ENCODE assay signal across 8 cellular contexts in genomic region chr1:28259935-28260802, GRCh38. TPM values are rescaled to one million over a fixed set of nuclear protein-coding genes. Genes with fewer than 3 reads are reported as not detected.
DNase-seq lines count a peak whose midpoint lies in the region; ATAC-seq, FAIRE-seq and TF ChIP-seq lines count a peak whose summit lies in the region.

No MANE protein-coding gene starts in this region.

- H3K4me1 Mint-ChIP-seq in central memory CD8-positive, alpha-beta T cell, result peaks cover 47% of the 10 kb centered on the region

- H3K36me3 ChIP-seq in keratinocyte (ENCODE audit: control insufficient read depth in 2 of 2, extremely low read depth in 1 of 2, insufficient read depth in 2 of 2, low read length in 2 of 2), result peaks cover 1 to 31% of the 10 kb centered on the region in 2 experiments

- peaks cover 33% of the 10 kb centered on the region for H4K20me1 ChIP-seq in keratinocyte (ENCODE audit: control insufficient read depth, extremely low read depth, insufficient read depth, low read length)

- no peak for FAIRE-seq in keratinocyte (lab: Jason Lieb, UNC)

- no peaks in the 10 kb centered on the region for H3K9me3 Mint-ChIP-seq in central memory CD8-positive, alpha-beta T cell

- H3K4me2 ChIP-seq in keratinocyte (ENCODE audit: control insufficient read depth, extremely low read depth, insufficient read depth, low read depth, low read length), result peak overlapping the region; percentile 96

- peak overlapping the region; percentile 68 for H3K4me3 Mint-ChIP-seq in central memory CD8-positive, alpha-beta T cell

- H3K36me3 Mint-ChIP-seq in central memory CD8-positive, alpha-beta T cell (ENCODE audit: insufficient read depth), result peaks cover 13% of the 10 kb centered on the region

- H3K4me1 ChIP-seq in keratinocyte (ENCODE audit: control insufficient read depth, extremely low read depth, insufficient read depth, low read length), result peaks cover 25% of the 10 kb centered on the region

- H3K27ac ChIP-seq in keratinocyte (ENCODE audit: control insufficient read depth, insufficient read depth, low read length) (peak overlapping the region; percentile 87), skin epidermis (peak overlapping the region; percentile 15 to 93 (median 86))

- no peaks in the 10 kb centered on the region for H3K9me3 ChIP-seq in keratinocyte (ENCODE audit: control insufficient read depth, low read depth, low read length)

- no peak for TF ChIP-seq CTCF in keratinocyte (optimal IDR thresholded peaks at IDR 0.05 in 1 of 3, IDR thresholded peaks at IDR 0.05 in 1 of 3, conservative IDR thresholded peaks at IDR 0.05 in 1 of 3; ENCODE audit: extremely low read depth in 1 of 3, insufficient read depth in 2 of 3, low read length in 3 of 3)

- peak overlapping the region; percentile 95 to 100 (median 97) for H3K4me3 ChIP-seq in keratinocyte (ENCODE audit: control insufficient read depth in 2 of 3, extremely low read depth in 1 of 3, insufficient read depth in 2 of 3, low read depth in 1 of 3, low read length in 3 of 3)
- H3K4me3 ChIP-seq in skin epidermis, result peak overlapping the region; percentile 82 to 100 (median 93)

- H2AFZ ChIP-seq in keratinocyte (ENCODE audit: control insufficient read depth, low read length), result peak overlapping the region; percentile 30

- H3K27ac Mint-ChIP-seq in central memory CD8-positive, alpha-beta T cell (ENCODE audit: low read depth), result peak overlapping the region; percentile 22

- peaks cover 10% of the 10 kb centered on the region for H3K9me1 ChIP-seq in keratinocyte (ENCODE audit: control insufficient read depth, extremely low read depth, insufficient read depth, low read length)

- dilution Hi-C loops in keratinocyte (cut with MboI; ENCODE audit: extremely low pct_ligation_motif_present, low sequenced_read_pairs), result no loop called here

- no peaks in the 10 kb centered on the region for H3K27me3 ChIP-seq in keratinocyte (ENCODE audit: control insufficient read depth, extremely low read depth, insufficient read depth, low read length)

- DNase-seq in Daoy (ENCODE audit: low read depth), result peak; percentile 68
- peak; percentile 66 for DNase-seq in HK-2 (ENCODE audit: unreplicated experiment)
- DNase-seq in SW480 (ENCODE audit: low spot score), result peak; percentile 34
- no peak for DNase-seq in central memory CD8-positive, alpha-beta T cell (ENCODE audit: low spot score in 2 of 2)
- DNase-seq in keratinocyte (ENCODE audit: low read depth, low spot score), result no peak
- no peak for DNase-seq in SIG-M5 (lab: John Stamatoyannopoulos, UW)
- DNase-seq in GOT3 (lab: John Stamatoyannopoulos, UW), result no peak

- ATAC-seq in central memory CD8-positive, alpha-beta T cell (replicated peaks; ENCODE audit: extremely low read depth, poor library complexity, severe bottlenecking), result no peak

- no peaks in the 10 kb centered on the region for H3K27me3 Mint-ChIP-seq in central memory CD8-positive, alpha-beta T cell

- H3K9ac ChIP-seq in keratinocyte (ENCODE audit: control insufficient read depth, extremely low read depth, insufficient read depth, low read length), result peak overlapping the region; percentile 92

- H3K79me2 ChIP-seq in keratinocyte (ENCODE audit: control insufficient read depth, insufficient read depth, low read length), result peaks cover 58% of the 10 kb centered on the region

RNA-seq across cellular contexts. Expression of gene SESN2, which starts 0.9 kb away (rescaled TPM):
- 5.9 and 10.0 TPM in 2 replicates for total RNA-seq in Daoy (2014; rRNA removed; shearing (Covaris generic))
- 12.7 to 20.9 TPM (median 13.5 TPM) in 3 replicates for polyA plus RNA-seq in keratinocyte
- 10.5 TPM for polyA plus RNA-seq in keratinocyte (2011; ENCODE audit: low read depth)
- polyA plus RNA-seq in keratinocyte (2011; cell fraction: cytosol; rRNA removed), result 11.3 and 13.1 TPM in 2 replicates
- polyA plus RNA-seq in keratinocyte (2011; cell fraction: nucleus; rRNA removed), result 30.6 and 34.6 TPM in 2 replicates
- polyA plus RNA-seq in keratinocyte (2012; ENCODE audit: low replicate concordance), result 12.4 and 37.8 TPM in 2 replicates
- polyA minus RNA-seq in keratinocyte, result 18.8 to 32.4 TPM (median 29.7 TPM) in 3 replicates
- polyA minus RNA-seq in keratinocyte (2011; cell fraction: cytosol; rRNA and poly(A)+ RNA removed), result 28.4 TPM
- polyA minus RNA-seq in keratinocyte (2011; cell fraction: nucleus; rRNA and poly(A)+ RNA removed), result 25.9 and 31.0 TPM in 2 replicates

RNA-seq across cellular contexts. Expression of gene ATP5IF1, which starts 24.2 kb away (rescaled TPM):
- total RNA-seq in Daoy (2014; rRNA removed; shearing (Covaris generic)), result 138 and 150 TPM in 2 replicates
- 296 to 365 TPM (median 332 TPM) in 3 replicates for polyA plus RNA-seq in keratinocyte
- polyA plus RNA-seq in keratinocyte (2011; ENCODE audit: low read depth), result 851 TPM
- 275 and 419 TPM in 2 replicates for polyA plus RNA-seq in keratinocyte (2011; cell fraction: cytosol; rRNA removed)
- polyA plus RNA-seq in keratinocyte (2011; cell fraction: nucleus; rRNA removed), result 171 and 284 TPM in 2 replicates
- 362 and 470 TPM in 2 replicates for polyA plus RNA-seq in keratinocyte (2012; ENCODE audit: low replicate concordance)
- polyA minus RNA-seq in keratinocyte, result 19.2 to 28.8 TPM (median 28.1 TPM) in 3 replicates
- polyA minus RNA-seq in keratinocyte (2011; cell fraction: cytosol; rRNA and poly(A)+ RNA removed), result 199 TPM
- 28.0 and 38.2 TPM in 2 replicates for polyA minus RNA-seq in keratinocyte (2011; cell fraction: nucleus; rRNA and poly(A)+ RNA removed)

RNA-seq across cellular contexts. Expression of gene DNAJC8, which starts 27.3 kb away (rescaled TPM):
- total RNA-seq in Daoy (2014; rRNA removed; shearing (Covaris generic)), result 121 and 199 TPM in 2 replicates
- 75.8 to 104 TPM (median 79.5 TPM) in 3 replicates for polyA plus RNA-seq in keratinocyte
- polyA plus RNA-seq in keratinocyte (2011; ENCODE audit: low read depth), result 88.6 TPM
- 75.5 and 102 TPM in 2 replicates for polyA plus RNA-seq in keratinocyte (2011; cell fraction: cytosol; rRNA removed)
- 56.8 and 74.4 TPM in 2 replicates for polyA plus RNA-seq in keratinocyte (2011; cell fraction: nucleus; rRNA removed)
- polyA plus RNA-seq in keratinocyte (2012; ENCODE audit: low replicate concordance), result 79.0 and 82.0 TPM in 2 replicates
- 22.5 to 32.4 TPM (median 30.8 TPM) in 3 replicates for polyA minus RNA-seq in keratinocyte
- 24.2 TPM for polyA minus RNA-seq in keratinocyte (2011; cell fraction: cytosol; rRNA and poly(A)+ RNA removed)
- polyA minus RNA-seq in keratinocyte (2011; cell fraction: nucleus; rRNA and poly(A)+ RNA removed), result 9.3 and 13.9 TPM in 2 replicates

Comparison
In these comparisons a context has a peak if more than half of its experiments do, and no peak if none do; other contexts are left out.
1. DNase-seq: peak in Daoy (single experiment), HK-2 (single experiment) and SW480 (single experiment); none in central memory CD8-positive, alpha-beta T cell (0 of 2), keratinocyte (single experiment), SIG-M5 (single experiment) and GOT3 (single experiment).